Comparison of ENCODE assay signal across 1 cellular context in the genomic region with DNA sequence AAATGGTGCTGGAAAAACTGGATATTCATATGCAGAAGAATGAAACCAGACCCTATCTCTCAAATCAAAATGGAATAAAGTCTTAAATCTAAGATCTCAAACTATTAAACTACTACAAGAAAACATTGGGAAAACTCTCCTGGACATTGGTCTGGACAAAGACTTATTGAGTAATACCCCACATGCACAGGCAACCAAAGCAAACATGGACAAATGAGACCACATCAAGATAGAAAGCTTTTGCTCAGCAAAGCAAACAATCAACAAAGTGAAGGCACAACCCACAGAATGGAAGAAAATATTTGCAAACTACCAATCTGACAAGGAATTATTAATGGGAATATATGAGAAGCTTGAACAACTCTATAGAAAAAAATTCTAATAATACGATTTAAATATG.
TF ChIP-seq lines count a peak whose summit lies in the region.

No MANE protein-coding gene starts in this region.

TF ChIP-seq in liver, 16 proteins besides CTCF, POLR2A, EP300 and RAD21 (continued from another document):
- TF ChIP-seq, protein P1, sequence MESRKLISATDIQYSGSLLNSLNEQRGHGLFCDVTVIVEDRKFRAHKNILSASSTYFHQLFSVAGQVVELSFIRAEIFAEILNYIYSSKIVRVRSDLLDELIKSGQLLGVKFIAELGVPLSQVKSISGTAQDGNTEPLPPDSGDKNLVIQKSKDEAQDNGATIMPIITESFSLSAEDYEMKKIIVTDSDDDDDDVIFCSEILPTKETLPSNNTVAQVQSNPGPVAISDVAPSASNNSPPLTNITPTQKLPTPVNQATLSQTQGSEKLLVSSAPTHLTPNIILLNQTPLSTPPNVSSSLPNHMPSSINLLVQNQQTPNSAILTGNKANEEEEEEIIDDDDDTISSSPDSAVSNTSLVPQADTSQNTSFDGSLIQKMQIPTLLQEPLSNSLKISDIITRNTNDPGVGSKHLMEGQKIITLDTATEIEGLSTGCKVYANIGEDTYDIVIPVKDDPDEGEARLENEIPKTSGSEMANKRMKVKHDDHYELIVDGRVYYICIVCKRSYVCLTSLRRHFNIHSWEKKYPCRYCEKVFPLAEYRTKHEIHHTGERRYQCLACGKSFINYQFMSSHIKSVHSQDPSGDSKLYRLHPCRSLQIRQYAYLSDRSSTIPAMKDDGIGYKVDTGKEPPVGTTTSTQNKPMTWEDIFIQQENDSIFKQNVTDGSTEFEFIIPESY (IDR thresholded peaks at IDR 0.05) = peak; percentile 17
- TF ChIP-seq, protein P2, sequence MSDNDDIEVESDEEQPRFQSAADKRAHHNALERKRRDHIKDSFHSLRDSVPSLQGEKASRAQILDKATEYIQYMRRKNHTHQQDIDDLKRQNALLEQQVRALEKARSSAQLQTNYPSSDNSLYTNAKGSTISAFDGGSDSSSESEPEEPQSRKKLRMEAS (IDR thresholded peaks at IDR 0.05) = peak; percentile 23
- peak; percentile 73 to 81 for TF ChIP-seq HNF4A (conservative IDR thresholded peaks at IDR 0.05)
- TF ChIP-seq GABPA (IDR thresholded peaks at IDR 0.05 in 1 of 2, conservative IDR thresholded peaks at IDR 0.05 in 1 of 2) = no peak
- no peak for TF ChIP-seq FOXA1 (IDR thresholded peaks at IDR 0.05)
- no peak for TF ChIP-seq HNF4G (IDR thresholded peaks at IDR 0.05)
- TF ChIP-seq NR2F2 (IDR thresholded peaks at IDR 0.05) = no peak
- no peak for TF ChIP-seq EGR1 (IDR thresholded peaks at IDR 0.05; ENCODE audit: low read depth in 2 of 2)
- TF ChIP-seq RXRA (IDR thresholded peaks at IDR 0.05) = peak in 1 of 2 donors; percentile 52
- peak; percentile 24 for TF ChIP-seq FOXA2 (IDR thresholded peaks at IDR 0.05)
- TF ChIP-seq YY1 (IDR thresholded peaks at IDR 0.05) = peak; percentile 64
- TF ChIP-seq JUND (IDR thresholded peaks at IDR 0.05) = peak in 1 of 2 donors; percentile 23
- TF ChIP-seq, protein P3, sequence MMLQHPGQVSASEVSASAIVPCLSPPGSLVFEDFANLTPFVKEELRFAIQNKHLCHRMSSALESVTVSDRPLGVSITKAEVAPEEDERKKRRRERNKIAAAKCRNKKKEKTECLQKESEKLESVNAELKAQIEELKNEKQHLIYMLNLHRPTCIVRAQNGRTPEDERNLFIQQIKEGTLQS (IDR thresholded peaks at IDR 0.05) = no peak
